Comparison of ENCODE assay signal across 23 cellular contexts in the genomic region with DNA sequence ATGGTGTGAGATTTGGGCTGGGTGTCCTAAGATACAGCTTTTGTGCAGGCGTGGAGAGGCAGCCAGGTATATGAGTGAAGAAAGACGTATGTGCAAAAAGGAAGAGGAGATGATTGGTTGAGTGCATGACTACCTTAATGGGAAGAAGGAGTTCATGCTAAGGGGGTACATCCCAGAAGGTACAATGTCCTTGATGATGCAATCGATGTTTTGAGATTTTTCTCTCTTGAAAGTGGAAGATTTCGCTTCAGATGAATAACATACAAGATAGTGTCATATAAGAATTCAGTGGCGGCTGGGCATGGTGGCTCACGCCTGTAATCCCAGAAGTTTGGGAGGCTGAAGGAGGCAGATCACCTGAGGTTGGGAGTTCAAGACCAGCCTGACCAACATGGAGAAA.
"Had no signal": no experiment of that assay in that cellular context is flagged by ENCODE, and none has a peak within 500 bp of the region (broad histone marks: within the 10 kb centered on the region; RNA-seq: fewer than 3 reads in every experiment).

No MANE protein-coding gene starts in this region.

- H3K4me3 Mint-ChIP-seq: memory B cell, mesothelial cell of epicardium, naive B cell, neural crest cell, type B pancreatic cell had no signal

- H3K27me3 Mint-ChIP-seq: memory B cell, naive B cell, type B pancreatic cell had no signal

- H3K4me1 ChIP-seq: colonic mucosa, lower lobe of right lung, suprapubic skin, thyroid gland, uterus had no signal

- H3K4me1 Mint-ChIP-seq: neural crest cell had no signal

- H3K9me3 ChIP-seq: colonic mucosa, left ventricle myocardium inferior, lower lobe of right lung, right atrium auricular region, suprapubic skin, thyroid gland, uterus had no signal

- H3K9me3 Mint-ChIP-seq: mesothelial cell of epicardium had no signal

- DNase-seq: colonic mucosa; erythroblast; foreskin melanocyte; head of caudate nucleus; kidney; left cardiac atrium; left ventricle myocardium inferior; lower lobe of right lung; naive B cell; posterior cingulate gyrus; small intestine; stimulated activated CD4-positive, alpha-beta T cell treated with anti-CD3 and anti-CD28 coated beads, Interleukin-12 subunit alpha, Interleukin-12 subunit beta, amount 100 ng/mL, for 4 hours; stimulated activated naive CD8-positive, alpha-beta T cell treated with anti-CD3 and anti-CD28 coated beads, Interleukin-15, Interleukin-2, amounts not matched to agents 100 U/mL and 50 U/mL, for 24 hours; thyroid gland; uterus had no signal

- H3K27me3 ChIP-seq: colonic mucosa, hepatocyte, right atrium auricular region, suprapubic skin, thyroid gland, uterus had no signal

- FAIRE-seq: endothelial cell of umbilical vein, kidney, small intestine had no signal

- H3K4me3 ChIP-seq: colonic mucosa, hepatocyte, left ventricle myocardium inferior, lower lobe of right lung, right atrium auricular region, suprapubic skin, thyroid gland, uterus had no signal

- H3K27ac Mint-ChIP-seq: mesothelial cell of epicardium, type B pancreatic cell had no signal

- ATAC-seq: lower lobe of right lung; stimulated activated naive CD8-positive, alpha-beta T cell treated with anti-CD3 and anti-CD28 coated beads, Interleukin-15, Interleukin-2, amounts not matched to agents 100 U/mL and 50 U/mL, for 24 hours had no signal

- H3K36me3 ChIP-seq: colonic mucosa, left ventricle myocardium inferior, lower lobe of right lung, right atrium auricular region, suprapubic skin, thyroid gland, uterus had no signal
